8 cellular contexts compared by ENCODE assay signal in genomic region chr4:56977321-56978012, GRCh38. TPM values are rescaled to one million over a fixed set of nuclear protein-coding genes. Genes with fewer than 3 reads are reported as not detected.
DNase-seq lines count a peak whose midpoint lies in the region; ATAC-seq and TF ChIP-seq lines count a peak whose summit lies in the region.

NOA1 (minus strand) TSS chr4:56977606; CDS start chr4:56977585, 21 bp downstream.

- H3K9me3 Mint-ChIP-seq in activated T-helper 17 cell treated with anti-CD3 and anti-CD28 coated beads, Interleukin-2, amount 50 U/mL, for 72 hours = no peaks in the 10 kb centered on the region
- peaks cover 0 to 10% (median 5%) of the 10 kb centered on the region in 11 donors for H3K9me3 Mint-ChIP-seq in naive thymus-derived CD4-positive, alpha-beta T cell
- peaks cover 0 to 2% of the 10 kb centered on the region in 2 donors for H3K9me3 Mint-ChIP-seq in stimulated activated naive B cell treated with anti-CD40 and anti-IgM and Interleukin-4, amounts not matched to agents 10 μg/mL and 1 μg/mL and 100 μg/mL, for 72 hours

- H3K79me2 ChIP-seq in fibroblast of lung (ENCODE audit: control insufficient read depth, insufficient read depth, low read length) = peaks cover 61% of the 10 kb centered on the region

- peak within 1 kb of the TSS; percentile 97 for H3K27ac Mint-ChIP-seq in activated T-helper 17 cell treated with anti-CD3 and anti-CD28 coated beads, Interleukin-2, amount 50 U/mL, for 72 hours
- H3K27ac Mint-ChIP-seq in naive thymus-derived CD4-positive, alpha-beta T cell = peak within 1 kb of the TSS; percentile 94 to 100 (median 98)
- peak within 1 kb of the TSS; percentile 99 for H3K27ac Mint-ChIP-seq in stimulated activated naive B cell treated with anti-CD40 and anti-IgM and Interleukin-4, amounts not matched to agents 10 μg/mL and 1 μg/mL and 100 μg/mL, for 72 hours

- H3K4me3 ChIP-seq in LNCaP clone FGC (ENCODE audit: low read depth, low read length) = peak within 1 kb of the TSS; percentile 100
- H3K4me3 ChIP-seq in fibroblast of lung (replicated peaks in 1 of 4; ENCODE audit: control extremely low read depth in 1 of 4, insufficient read depth in 1 of 4, low read depth in 3 of 4, low read length in 4 of 4) = peak within 1 kb of the TSS; percentile 49 to 99 (median 98)
- H3K4me3 ChIP-seq in naive thymus-derived CD4-positive, alpha-beta T cell (ENCODE audit: low read length) = peak within 1 kb of the TSS; percentile 80

- H4K20me1 ChIP-seq in fibroblast of lung (ENCODE audit: control insufficient read depth, extremely low read depth, insufficient read depth, low read length) = no peaks in the 10 kb centered on the region

- H3K36me3 ChIP-seq in fibroblast of lung (ENCODE audit: control insufficient read depth, insufficient read depth, low read length) = peaks cover 4% of the 10 kb centered on the region
- peaks cover 0 to 28% (median 13%) of the 10 kb centered on the region in 3 experiments for H3K36me3 ChIP-seq in naive thymus-derived CD4-positive, alpha-beta T cell (ENCODE audit: control insufficient read depth in 2 of 3, insufficient read depth in 3 of 3, low read length in 3 of 3)

- H3K36me3 Mint-ChIP-seq in activated T-helper 17 cell treated with anti-CD3 and anti-CD28 coated beads, Interleukin-2, amount 50 U/mL, for 72 hours (ENCODE audit: low read depth) = peaks cover 87% of the 10 kb centered on the region
- H3K36me3 Mint-ChIP-seq in naive thymus-derived CD4-positive, alpha-beta T cell = peaks cover 11 to 42% (median 31%) of the 10 kb centered on the region in 5 donors
- H3K36me3 Mint-ChIP-seq in stimulated activated naive B cell treated with anti-CD40 and anti-IgM and Interleukin-4, amounts not matched to agents 10 μg/mL and 1 μg/mL and 100 μg/mL, for 72 hours = peaks cover 22 to 44% of the 10 kb centered on the region in 2 donors

- H3K9ac ChIP-seq in fibroblast of lung (ENCODE audit: insufficient read depth, low read length) = peak within 1 kb of the TSS; percentile 87

- H3K4me3 Mint-ChIP-seq in activated T-helper 17 cell treated with anti-CD3 and anti-CD28 coated beads, Interleukin-2, amount 50 U/mL, for 72 hours = peak within 1 kb of the TSS; percentile 100
- H3K4me3 Mint-ChIP-seq in naive thymus-derived CD4-positive, alpha-beta T cell = peak within 1 kb of the TSS; percentile 92 to 100 (median 98)
- peak within 1 kb of the TSS; percentile 85 to 99 for H3K4me3 Mint-ChIP-seq in stimulated activated naive B cell treated with anti-CD40 and anti-IgM and Interleukin-4, amounts not matched to agents 10 μg/mL and 1 μg/mL and 100 μg/mL, for 72 hours

- peak; percentile 85 for ATAC-seq in activated T-helper 17 cell treated with anti-CD3 and anti-CD28 coated beads, Interleukin-2, amount 50 U/mL, for 72 hours (replicated peaks)
- peak; percentile 86 for ATAC-seq in naive thymus-derived CD4-positive, alpha-beta T cell
- ATAC-seq in stimulated activated naive B cell treated with anti-CD40 and anti-IgM and Interleukin-4, amounts not matched to agents 10 μg/mL and 1 μg/mL and 100 μg/mL, for 72 hours (replicated peaks) = peak; percentile 88 to 89

- no peaks in the 10 kb centered on the region for H3K27me3 ChIP-seq in fibroblast of lung (ENCODE audit: control insufficient read depth, insufficient read depth, low read length)
- H3K27me3 ChIP-seq in naive thymus-derived CD4-positive, alpha-beta T cell (ENCODE audit: control insufficient read depth in 2 of 2, insufficient read depth in 2 of 2, low read length in 2 of 2) = no peaks in the 10 kb centered on the region

- peak within 1 kb of the TSS; percentile 93 for H3K4me2 ChIP-seq in fibroblast of lung (ENCODE audit: extremely low read depth, insufficient read depth, low read length)

- no peak for TF ChIP-seq CTCF in LNCaP clone FGC (IDR thresholded peaks at IDR 0.05; ENCODE audit: control insufficient read depth, extremely low read depth, insufficient read depth)
- TF ChIP-seq CTCF in RWPE1 (conservative IDR thresholded peaks at IDR 0.05; ENCODE audit: low read depth) = no peak
- no peak for TF ChIP-seq CTCF in fibroblast of lung (conservative IDR thresholded peaks at IDR 0.05 in 1 of 2, IDR thresholded peaks at IDR 0.05 in 1 of 2; ENCODE audit: low read depth in 1 of 2, low read length in 2 of 2)

- peaks cover 16% of the 10 kb centered on the region for H3K4me1 Mint-ChIP-seq in activated T-helper 17 cell treated with anti-CD3 and anti-CD28 coated beads, Interleukin-2, amount 50 U/mL, for 72 hours
- H3K4me1 Mint-ChIP-seq in naive thymus-derived CD4-positive, alpha-beta T cell = peaks cover 41 to 70% (median 52%) of the 10 kb centered on the region in 7 donors
- peaks cover 26 to 48% of the 10 kb centered on the region in 2 donors for H3K4me1 Mint-ChIP-seq in stimulated activated naive B cell treated with anti-CD40 and anti-IgM and Interleukin-4, amounts not matched to agents 10 μg/mL and 1 μg/mL and 100 μg/mL, for 72 hours

- peak within 1 kb of the TSS; percentile 62 for H2AFZ ChIP-seq in fibroblast of lung (ENCODE audit: low read length)

- H3K27me3 Mint-ChIP-seq in activated T-helper 17 cell treated with anti-CD3 and anti-CD28 coated beads, Interleukin-2, amount 50 U/mL, for 72 hours = no peaks in the 10 kb centered on the region
- H3K27me3 Mint-ChIP-seq in naive thymus-derived CD4-positive, alpha-beta T cell = peaks cover 0 to 2% (median 0%) of the 10 kb centered on the region in 5 donors
- H3K27me3 Mint-ChIP-seq in stimulated activated naive B cell treated with anti-CD40 and anti-IgM and Interleukin-4, amounts not matched to agents 10 μg/mL and 1 μg/mL and 100 μg/mL, for 72 hours = no peaks in the 10 kb centered on the region

- DNase-seq in Daoy (ENCODE audit: low read depth) (peak; percentile 95), GOT3 (lab: John Stamatoyannopoulos, UW) (peak; percentile 73), LNCaP clone FGC (ENCODE audit: low read depth) (peak; percentile 98), RWPE1 (ENCODE audit: low spot score) (peak; percentile 92), fibroblast of lung (ENCODE audit: low read depth in 2 of 2) (peak; percentile 98 to 99)
- peak; percentile 98 to 99 (median 99) for DNase-seq in naive thymus-derived CD4-positive, alpha-beta T cell
- DNase-seq in stimulated activated naive B cell treated with anti-CD40 and anti-IgM and Interleukin-4, amounts not matched to agents 10 μg/mL and 1 μg/mL and 100 μg/mL, for 72 hours = peak; percentile 99

- POLR2A ChIA-PET in RWPE1 (lab: Yijun Ruan, JAX; ENCODE audit: low non-redundant PET) = interaction anchor here (0.6 to 1.4 kb wide), 5 partner anchors 14 to 542 kb away, joined by 3 to 5 read pairs (median 3); partner anchors contain the start of gene PPAT
- POLR2A ChIA-PET in naive thymus-derived CD4-positive, alpha-beta T cell (lab: Charles Lee) = interaction anchor here (0.7 to 6.3 kb wide), 19 partner anchors 8 to 1029 kb away, joined by 3 to 142 read pairs (median 5); partner anchors contain the start of genes AASDH, CEP135, PAICS and PPAT

- CTCF ChIA-PET in RWPE1 (lab: Yijun Ruan, JAX) = interaction anchor here (0.7 kb wide), 1 partner anchor 208 kb away, joined by 6 read pairs; no protein-coding TSS in a partner anchor
- CTCF ChIA-PET in naive thymus-derived CD4-positive, alpha-beta T cell (lab: Charles Lee) = interaction anchor here (0.6 to 2.2 kb wide), 5 partner anchors 53 to 1575 kb away, joined by 3 to 12 read pairs (median 4); partner anchors contain the start of genes AASDH, PAICS and PPAT

- peak within 1 kb of the TSS; percentile 96 for H3K27ac ChIP-seq in RWPE1
- H3K27ac ChIP-seq in fibroblast of lung (ENCODE audit: insufficient read depth, low read length) = peak within 1 kb of the TSS; percentile 98
- H3K27ac ChIP-seq in naive thymus-derived CD4-positive, alpha-beta T cell (ENCODE audit: low read depth, low read length) = peak within 1 kb of the TSS; percentile 82

- intact Hi-C loops in naive thymus-derived CD4-positive, alpha-beta T cell (cut with micrococcal nuclease) = loop anchor here (1.0 to 5.0 kb wide), 15 partner anchors 17 to 1582 kb away; partner anchors contain the start of genes AASDH (in 2 of the 2), CEP135 (in 2 of the 2), CLOCK (in 2 of the 2) and EXOC1 (in 2 of the 2)

- no peaks in the 10 kb centered on the region for H3K9me3 ChIP-seq in fibroblast of lung (ENCODE audit: control insufficient read depth, insufficient read depth, low read depth, low read length)
- H3K9me3 ChIP-seq in naive thymus-derived CD4-positive, alpha-beta T cell (ENCODE audit: control insufficient read depth in 2 of 3, low read length in 3 of 3) = peaks cover 0 to 7% (median 0%) of the 10 kb centered on the region in 3 experiments

- H3K4me1 ChIP-seq in fibroblast of lung (ENCODE audit: control insufficient read depth, extremely low read depth, insufficient read depth, low read length) = peaks cover 5% of the 10 kb centered on the region
- peaks cover 36 to 38% of the 10 kb centered on the region in 2 donors for H3K4me1 ChIP-seq in naive thymus-derived CD4-positive, alpha-beta T cell (ENCODE audit: control insufficient read depth in 2 of 2, insufficient read depth in 2 of 2, low read length in 2 of 2)

RNA-seq across cellular contexts. Expression of gene NOA1, which starts in this region (rescaled TPM):
- 7.0 and 10.6 TPM in 2 replicates for total RNA-seq in Daoy (2014; rRNA removed; shearing (Covaris generic))
- total RNA-seq in activated T-helper 17 cell treated with anti-CD3 and anti-CD28 coated beads, Interleukin-2, amount 50 U/mL, for 72 hours = 10 to 100 TPM; 18.8 to 19.7 TPM
- total RNA-seq in fibroblast of lung = 15.0 and 17.7 TPM in 2 replicates
- polyA plus RNA-seq in fibroblast of lung = 10.0 and 12.1 TPM in 2 replicates
- 9.0 and 9.7 TPM in 2 replicates for polyA plus RNA-seq in fibroblast of lung (2012)
- polyA minus RNA-seq in fibroblast of lung (ENCODE audit: low replicate concordance) = 4.6 and 5.9 TPM in 2 replicates
- 10 to 100 TPM; 13.6 to 23.0 (median 20.9) TPM for total RNA-seq in naive thymus-derived CD4-positive, alpha-beta T cell
- 10 to 100 TPM; 21.9 to 30.0 TPM for polyA plus RNA-seq in naive thymus-derived CD4-positive, alpha-beta T cell

Comparison
In these comparisons a context has a peak if more than half of its experiments do, and no peak if none do; other contexts are left out.
1. Peak in every context shown above with its lines: DNase-seq, ATAC-seq, H3K4me3 ChIP-seq and H3K27ac ChIP-seq.